20 cellular contexts compared by ENCODE assay signal in genomic region chr6:82179415-82179814, GRCh38.
"Had no signal": no experiment of that assay in that cellular context is flagged by ENCODE, and none has a peak within 500 bp of the region (broad histone marks: within the 10 kb centered on the region; RNA-seq: fewer than 3 reads in every experiment).

No MANE protein-coding gene starts in this region.

- H3K27ac ChIP-seq: ascending aorta, breast epithelium, neural progenitor cell, ovary, right lobe of liver, spleen, tibial nerve had no signal

- H3K9me3 Mint-ChIP-seq: activated T-helper 17 cell treated with anti-CD3 and anti-CD28 coated beads, Interleukin-2, amount 50 U/mL, for 72 hours; dendritic cell treated with granulocyte-macrophage colony-stimulating factor and Interleukin-4, amounts not matched to agents 40 ng/mL and 50 ng/mL, for 4 days; naive B cell; neural progenitor cell had no signal

- H3K27me3 Mint-ChIP-seq: activated T-helper 17 cell treated with anti-CD3 and anti-CD28 coated beads, Interleukin-2, amount 50 U/mL, for 72 hours; dendritic cell treated with granulocyte-macrophage colony-stimulating factor and Interleukin-4, amounts not matched to agents 40 ng/mL and 50 ng/mL, for 4 days; naive B cell had no signal

- H2AFZ ChIP-seq: neural progenitor cell had no signal

- H3K36me3 ChIP-seq: neural progenitor cell, ovary had no signal

- H3K4me1 ChIP-seq: ascending aorta, breast epithelium, neural progenitor cell, right lobe of liver, spleen had no signal

- H3K27ac Mint-ChIP-seq: dendritic cell treated with granulocyte-macrophage colony-stimulating factor and Interleukin-4, amounts not matched to agents 40 ng/mL and 50 ng/mL, for 4 days; neural progenitor cell had no signal

- H3K9me3 ChIP-seq: ascending aorta, breast epithelium, ovary, right lobe of liver, spleen, tibial nerve had no signal

- H3K4me3 Mint-ChIP-seq: activated T-helper 17 cell treated with anti-CD3 and anti-CD28 coated beads, Interleukin-2, amount 50 U/mL, for 72 hours; dendritic cell treated with granulocyte-macrophage colony-stimulating factor and Interleukin-4, amounts not matched to agents 40 ng/mL and 50 ng/mL, for 4 days; naive B cell; neural progenitor cell had no signal

- H3K4me3 ChIP-seq: ascending aorta, breast epithelium, lung, neural progenitor cell, ovary, right lobe of liver, spleen, tibial nerve had no signal

- H3K27me3 ChIP-seq: ascending aorta, breast epithelium, neural progenitor cell, ovary, right lobe of liver, spleen, tibial nerve had no signal

- H3K4me1 Mint-ChIP-seq: neural progenitor cell had no signal

- ATAC-seq: activated T-helper 17 cell treated with anti-CD3 and anti-CD28 coated beads, Interleukin-2, amount 50 U/mL, for 72 hours; esophagus mucosa; left cardiac atrium; stimulated activated naive CD8-positive, alpha-beta T cell treated with anti-CD3 and anti-CD28 coated beads, Interleukin-15, Interleukin-2, amounts not matched to agents 100 U/mL and 50 U/mL, for 24 hours had no signal

- H3K9ac ChIP-seq: neural progenitor cell had no signal

- DNase-seq: activated CD4-positive, alpha-beta T cell treated with anti-CD3 and anti-CD28 coated beads, Interleukin-2, amount 50 U/mL, for 48 hours; activated naive CD4-positive, alpha-beta T cell; activated T-cell treated with anti-CD3 and anti-CD28 coated beads for 4 hours; cerebellar nuclear complex; effector CD8-positive, alpha-beta T cell; left cardiac atrium; naive B cell; ovary; right lobe of liver; spleen; stimulated activated naive CD8-positive, alpha-beta T cell treated with anti-CD3 and anti-CD28 coated beads, Interleukin-15, Interleukin-2, amounts not matched to agents 100 U/mL and 50 U/mL, for 24 hours; T-helper 2 cell had no signal

- H3K4me2 ChIP-seq: neural progenitor cell had no signal
